ENCODE assay signal across 8 cellular contexts in the genomic region with DNA sequence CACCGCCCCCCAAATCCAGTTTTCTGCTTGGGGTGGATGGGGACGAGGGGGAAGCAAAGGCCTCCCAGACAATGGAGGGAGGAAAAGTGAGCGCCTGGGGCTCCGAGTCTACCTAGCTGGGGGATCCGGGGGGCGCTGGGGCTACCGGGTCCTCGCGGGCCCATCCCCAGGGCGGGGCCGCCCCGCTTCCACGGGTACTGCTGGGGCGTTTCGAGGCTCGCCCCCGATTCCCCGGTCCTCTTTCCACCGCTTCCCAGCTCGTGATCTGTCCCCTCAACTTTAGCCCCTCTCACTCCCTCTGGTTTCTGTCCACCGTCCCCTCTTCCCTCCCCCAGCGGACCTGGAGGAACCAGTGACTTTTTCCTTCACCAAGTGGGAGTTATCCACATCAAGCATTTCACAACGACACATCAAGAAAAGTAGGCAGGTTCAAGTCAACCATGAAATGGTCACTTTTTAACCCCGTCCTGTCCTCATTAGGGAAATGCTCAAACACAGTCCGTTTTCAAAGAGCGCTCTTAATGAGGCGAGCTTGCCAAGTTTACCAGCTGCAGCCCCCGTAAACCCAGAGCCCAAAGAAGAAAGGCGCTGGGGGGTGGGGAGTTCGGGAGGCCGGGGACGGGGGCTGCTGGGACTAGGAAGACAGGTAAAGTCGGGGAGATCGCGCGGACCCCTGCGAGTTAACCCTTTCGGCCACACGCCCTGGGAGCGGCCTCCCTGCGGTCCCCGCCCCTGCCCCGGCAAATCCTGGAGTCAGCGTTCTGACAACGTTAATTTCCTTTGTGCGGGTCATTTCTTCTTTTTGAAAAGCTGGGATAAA. TPM values are rescaled to one million over a fixed set of nuclear protein-coding genes. Genes with fewer than 3 reads are reported as not detected.
DNase-seq lines count a peak whose midpoint lies in the region; ATAC-seq and TF ChIP-seq lines count a peak whose summit lies in the region.

No MANE protein-coding gene starts in this region.

- peaks cover 18% of the 10 kb centered on the region for H3K27me3 Mint-ChIP-seq in type B pancreatic cell

- H2AFZ ChIP-seq in OCI-LY7 (ENCODE audit: low read length): 0 out of 2 replicates have a peak overlapping the region, but pooled peaks have one; percentile 47

- peaks cover 47% of the 10 kb centered on the region for H3K79me2 ChIP-seq in OCI-LY7 (ENCODE audit: insufficient read depth, low read depth, low read length)

- peaks cover 96% of the 10 kb centered on the region for H3K27me3 ChIP-seq in ectodermal cell (ENCODE audit: control insufficient read depth, insufficient read depth, low read length, poor library complexity, severe bottlenecking)

- peaks cover 36% of the 10 kb centered on the region for H3K4me1 Mint-ChIP-seq in type B pancreatic cell (ENCODE audit: unreplicated experiment)

- no TSS peak for BruUV-seq in OCI-LY7 (replicated peaks; lab: Mats Ljungman, UMichigan)

- TF ChIP-seq CTCF in OCI-LY7 (conservative IDR thresholded peaks at IDR 0.05; ENCODE audit: low read length) (no peak), type B pancreatic cell (conservative IDR thresholded peaks at IDR 0.05) (no peak)

- peak overlapping the region; percentile 99 for H3K4me3 Mint-ChIP-seq in type B pancreatic cell

- no peaks in the 10 kb centered on the region for H3K36me3 Mint-ChIP-seq in type B pancreatic cell

- H3K36me3 ChIP-seq in OCI-LY7 (ENCODE audit: insufficient read depth, low read length) (no peaks in the 10 kb centered on the region), ectodermal cell (ENCODE audit: control insufficient read depth, insufficient read depth, low read length) (no peaks in the 10 kb centered on the region)

- peaks cover 69% of the 10 kb centered on the region for H3K4me1 ChIP-seq in OCI-LY7 (ENCODE audit: insufficient read depth, low read length, poor library complexity, severe bottlenecking)
- peaks cover 9% of the 10 kb centered on the region for H3K4me1 ChIP-seq in ectodermal cell (ENCODE audit: control insufficient read depth, insufficient read depth, low read length)

- no peaks in the 10 kb centered on the region for H3K9me2 ChIP-seq in OCI-LY7 (ENCODE audit: insufficient read depth, low read length)

- POLR2A ChIA-PET in OCI-LY7 (lab: Charles Lee): no interaction called here

- peak overlapping the region; percentile 97 for H3K27ac Mint-ChIP-seq in type B pancreatic cell

- peak overlapping the region; percentile 86 for H3K27ac ChIP-seq in OCI-LY7 (ENCODE audit: low read depth, low read length, poor library complexity, severe bottlenecking)
- no peak overlapping the region for H3K27ac ChIP-seq in ectodermal cell (ENCODE audit: insufficient read depth, low read depth, low read length, poor library complexity, severe bottlenecking)

- WGBS in ectodermal cell, 2 experiments: 0 to 1% methylated on average over 45 to 46 of the region's 46 CpGs

- DNase-seq in NCI-H2081 (lab: John Stamatoyannopoulos, UW): peak; percentile 65 to 79
- no peak for DNase-seq in NCI-H2081 treated with DMSO at 0.1 percent for 48 hours (lab: John Stamatoyannopoulos, UW)
- no peak for DNase-seq in OCI-LY7 (ENCODE audit: low spot score)
- peak; percentile 61 to 65 for DNase-seq in lung microvascular endothelial cell (ENCODE audit: low read depth in 2 of 2)
- DNase-seq in type B pancreatic cell (ENCODE audit: extremely low spot score, unreplicated experiment): peak; percentile 74
- DNase-seq in DMS114 treated with DMSO at 0.1 percent for 48 hours (lab: John Stamatoyannopoulos, UW; ENCODE audit: unreplicated experiment): no peak

- CTCF ChIA-PET in OCI-LY7 (lab: Charles Lee; ENCODE audit: unreplicated experiment): no interaction called here

- peak overlapping the region; percentile 93 for H3K4me3 ChIP-seq in OCI-LY7 (ENCODE audit: low read depth, low read length, poor library complexity, severe bottlenecking)
- peak overlapping the region; percentile 56 for H3K4me3 ChIP-seq in ectodermal cell (ENCODE audit: insufficient read depth, low read depth, low read length)

- H3K9me3 Mint-ChIP-seq in type B pancreatic cell: no peaks in the 10 kb centered on the region

- intact Hi-C loops in OCI-LY7 (cut with micrococcal nuclease; ENCODE audit: unreplicated experiment): no loop called here

- peak overlapping the region; percentile 86 for H3K4me2 ChIP-seq in OCI-LY7 (ENCODE audit: low read length)

- ATAC-seq in GM21390 (IDR thresholded peaks at IDR 0.05; ENCODE audit: unreplicated experiment): no peak

- no peaks in the 10 kb centered on the region for H4K20me1 ChIP-seq in OCI-LY7 (ENCODE audit: insufficient read depth, low read length)

- H3K9me3 ChIP-seq in OCI-LY7 (ENCODE audit: low read length) (no peaks in the 10 kb centered on the region), ectodermal cell (ENCODE audit: control insufficient read depth, low read length) (no peaks in the 10 kb centered on the region)

RNA-seq across cellular contexts. Expression of a gene that starts 2.0 kb away (rescaled TPM):
- total RNA-seq in OCI-LY7 (2014; rRNA removed; shearing (Covaris generic)): 10.7 and 13.7 TPM in 2 replicates
- total RNA-seq in OCI-LY7 (2022) (24.5 and 25.1 TPM in 2 replicates), lung microvascular endothelial cell (111 and 164 TPM in 2 replicates), type B pancreatic cell (ENCODE audit: low replicate concordance) (62.9 and 76.4 TPM in 2 replicates)
- polyA plus RNA-seq in ectodermal cell (2013, experiment 1 of 4): 0.22 TPM
- 0.25 TPM for polyA plus RNA-seq in ectodermal cell (2013, experiment 2 of 4)
- 0.64 TPM for polyA plus RNA-seq in ectodermal cell (2013, experiment 3 of 4)
- 0.65 TPM for polyA plus RNA-seq in ectodermal cell (2013, experiment 4 of 4)

Comparison
In these comparisons a context has a peak if more than half of its experiments do, and no peak if none do; other contexts are left out.
1. DNase-seq: peak in NCI-H2081 (2 of 2), lung microvascular endothelial cell (2 of 2) and type B pancreatic cell (single experiment); none in NCI-H2081 treated with DMSO at 0.1 percent for 48 hours (single experiment), OCI-LY7 (single experiment) and DMS114 treated with DMSO at 0.1 percent for 48 hours (single experiment).